In genomic region chr3:34599595-34599994, GRCh38 we compare ENCODE assay signal across 33 cellular contexts.
DNase-seq lines count a peak whose midpoint lies in the region; ATAC-seq, FAIRE-seq and TF ChIP-seq lines count a peak whose summit lies in the region.
"Had no signal": no experiment of that assay in that cellular context is flagged by ENCODE, and none has a peak within 500 bp of the region (broad histone marks: within the 10 kb centered on the region; RNA-seq: fewer than 3 reads in every experiment).

No MANE protein-coding gene starts in this region.

- TF ChIP-seq POLR2A in HepG2 (IDR thresholded peaks at IDR 0.05; ENCODE audit: insufficient read depth in 1 of 2, low read depth in 2 of 2, low read length in 2 of 2) = no peak
- TF ChIP-seq POLR2A in right lobe of liver (IDR thresholded peaks at IDR 0.05) = no peak
- no peak for TF ChIP-seq POLR2A in K562 (conservative IDR thresholded peaks at IDR 0.05)

- TF ChIP-seq CTCF in HepG2 (CRISPR knock-in tag; IDR thresholded peaks at IDR 0.05) (no peak), right lobe of liver (IDR thresholded peaks at IDR 0.05) (no peak), HEK293 (tag by site-specific recombination; IDR thresholded peaks at IDR 0.05) (no peak), K562 (IDR thresholded peaks at IDR 0.05 in 2 of 3, conservative IDR thresholded peaks at IDR 0.05 in 1 of 3; ENCODE audit: insufficient read depth in 2 of 3, low read depth in 1 of 3, low read length in 3 of 3) (no peak)

- BruUV-seq in HepG2 (replicated peaks; lab: Mats Ljungman, UMichigan) (no TSS peak), K562 (replicated peaks; lab: Mats Ljungman, UMichigan) (no TSS peak)

- POLR2A ChIA-PET in HepG2 (lab: Yijun Ruan, JAX) = no interaction called here
- POLR2A ChIA-PET in HEK293 (lab: Yijun Ruan, JAX) = no interaction called here
- POLR2A ChIA-PET in K562 (lab: Yijun Ruan, JAX) = no interaction called here

- intact Hi-C loops in HepG2 (cut with micrococcal nuclease; ENCODE audit: unreplicated experiment) = no loop called here
- intact Hi-C loops in right lobe of liver (cut with DNase I) = no loop called here
- intact Hi-C loops in K562 (cut with micrococcal nuclease) = no loop called here

- no peaks in the 10 kb centered on the region for H3K4me1 ChIP-seq in HepG2 (ENCODE audit: insufficient read depth, low read length)
- no peaks in the 10 kb centered on the region for H3K4me1 ChIP-seq in right lobe of liver
- no peaks in the 10 kb centered on the region for H3K4me1 ChIP-seq in HEK293 (ENCODE audit: control insufficient read depth, insufficient read depth, low read length)
- H3K4me1 ChIP-seq in K562 (replicated peaks in 1 of 2; ENCODE audit: control insufficient read depth in 2 of 2, insufficient read depth in 2 of 2, low read length in 2 of 2) = no peaks in the 10 kb centered on the region
- H3K4me1 ChIP-seq: A549; BE2C; BLaER1; BLaER1 treated with 17β-estradiol and CSF1 and Interleukin-3, amounts not matched to agents 10 nM and 100 nM; Caco-2 had no signal

- CTCF ChIA-PET in HepG2 (lab: Yijun Ruan, JAX; ENCODE audit: low intra/inter-chr PET ratio, low total read pairs) = no interaction called here
- CTCF ChIA-PET in HEK293 (lab: Yijun Ruan, JAX) = no interaction called here
- CTCF ChIA-PET in K562 (lab: Yijun Ruan, JAX; ENCODE audit: low intra/inter-chr PET ratio) = no interaction called here

- in situ Hi-C loops in HepG2 (cut with HindIII; ENCODE audit: extremely low pct_ligation_motif_present, low pct_unique_long_range_greater_than_20kb) (no loop called here), K562 (cut with MboI) (no loop called here)

- H3K4me3 ChIP-seq in HepG2 (replicated peaks in 1 of 3; ENCODE audit: insufficient read depth in 1 of 3, low read depth in 2 of 3, low read length in 3 of 3) (no peak overlapping the region), right lobe of liver (no peak overlapping the region), HEK293 (ENCODE audit: low read depth, low read length) (no peak overlapping the region), K562 (no peak overlapping the region)
- H3K4me3 ChIP-seq: A549; BLaER1; BLaER1 treated with 17β-estradiol and CSF1 and Interleukin-3, amounts not matched to agents 10 nM and 100 nM had no signal

- ATAC-seq in HepG2 = no peak
- ATAC-seq in right lobe of liver = no peak
- no peak for ATAC-seq in K562
- no peak for ATAC-seq in GM18498 (IDR thresholded peaks at IDR 0.05; ENCODE audit: unreplicated experiment)
- ATAC-seq: A549; CD8-positive, alpha-beta T cell had no signal

- no peak overlapping the region for H3K9ac ChIP-seq in HepG2 (ENCODE audit: insufficient read depth, low read depth, low read length)
- H3K9ac ChIP-seq in K562 (ENCODE audit: insufficient read depth in 1 of 2, low read depth in 2 of 2, low read length in 2 of 2) = no peak overlapping the region
- H3K9ac ChIP-seq: BLaER1; BLaER1 treated with 17β-estradiol and CSF1 and Interleukin-3, amounts not matched to agents 10 nM and 100 nM had no signal

- TF ChIP-seq RAD21 in HepG2 (CRISPR knock-in tag; IDR thresholded peaks at IDR 0.05) = no peak
- no peak for TF ChIP-seq RAD21 in K562 (CRISPR knock-in tag; conservative IDR thresholded peaks at IDR 0.05 in 1 of 2, IDR thresholded peaks at IDR 0.05 in 1 of 2)

- WGBS in HepG2 (ENCODE audit: low lambda C conversion rate) = 0% methylated on average over 2 of the region's 2 CpGs
- WGBS in right lobe of liver (ENCODE audit: insufficient coverage, low coverage, low lambda C conversion rate, missing lambda C conversion rate) = 46% methylated on average over 2 of the region's 2 CpGs
- WGBS in K562 (ENCODE audit: insufficient coverage, low coverage, missing lambda C conversion rate) = 0% methylated on average over 2 of the region's 2 CpGs

- peaks cover 55% of the 10 kb centered on the region for H3K9me3 ChIP-seq in HepG2 (ENCODE audit: low read length)
- H3K9me3 ChIP-seq in right lobe of liver = no peaks in the 10 kb centered on the region
- H3K9me3 ChIP-seq in HEK293 (ENCODE audit: control insufficient read depth, insufficient read depth, low read depth, low read length) = no peaks in the 10 kb centered on the region
- H3K9me3 ChIP-seq in K562 (replicated peaks; ENCODE audit: control insufficient read depth, insufficient read depth, low read depth, low read length) = no peaks in the 10 kb centered on the region; the same call in 1 of the 2 replicates
- H3K9me3 ChIP-seq: A549; BE2C; BLaER1; BLaER1 treated with 17β-estradiol and CSF1 and Interleukin-3, amounts not matched to agents 10 nM and 100 nM had no signal

- no peak for FAIRE-seq in HepG2 (lab: Jason Lieb, UNC)
- FAIRE-seq in K562 (lab: Jason Lieb, UNC) = no peak
- FAIRE-seq: A204.1, D721Med had no signal

- no peaks in the 10 kb centered on the region for H3K36me3 ChIP-seq in HepG2 (replicated peaks in 1 of 2; ENCODE audit: control insufficient read depth in 1 of 2, insufficient read depth in 2 of 2, low read length in 2 of 2)
- H3K36me3 ChIP-seq in right lobe of liver = no peaks in the 10 kb centered on the region
- no peaks in the 10 kb centered on the region for H3K36me3 ChIP-seq in HEK293 (ENCODE audit: control insufficient read depth in 2 of 2, insufficient read depth in 1 of 2, low read length in 2 of 2)
- H3K36me3 ChIP-seq in K562 (ENCODE audit: control insufficient read depth, insufficient read depth, low read length) = no peaks in the 10 kb centered on the region
- H3K36me3 ChIP-seq: BE2C; BLaER1; BLaER1 treated with 17β-estradiol and CSF1 and Interleukin-3, amounts not matched to agents 10 nM and 100 nM had no signal

- H3K79me2 ChIP-seq in HepG2 (ENCODE audit: insufficient read depth, low read length) (no peaks in the 10 kb centered on the region), K562 (ENCODE audit: control insufficient read depth, insufficient read depth, low read length) (no peaks in the 10 kb centered on the region)

- H3K9me1 ChIP-seq in K562 (ENCODE audit: control insufficient read depth, insufficient read depth, low read length) = no peaks in the 10 kb centered on the region

- DNase-seq in HepG2 (ENCODE audit: low spot score) = no peak
- no peak for DNase-seq in right lobe of liver
- no peak for DNase-seq in K562 (ENCODE audit: extremely low read depth in 1 of 4, low spot score in 3 of 4)
- no peak for DNase-seq in activated CD4-positive, alpha-beta T cell treated with anti-CD3 and anti-CD28 coated beads, Interleukin-2, amount 50 U/mL, for 1 hour
- DNase-seq: 8988T; ACHN; AML-193; BE2C; C1 segment of cervical spinal cord; Caco-2; Calu3; CD4-positive, alpha-beta memory T cell; CD4-positive, alpha-beta T cell; CD4-positive, CD25-positive, alpha-beta regulatory T cell; CD8-positive, alpha-beta memory T cell; CD8-positive, alpha-beta T cell; COR-L47; DMS 273 treated with DMSO at 0.1 percent for 48 hours; DMS153; DMS53; DMS79; DMS79 treated with DMSO at 0.1 percent for 48 hours; DND-41; EL had no signal

- H3K27me3 ChIP-seq in HepG2 (ENCODE audit: control insufficient read depth in 1 of 2, insufficient read depth in 2 of 2, low read length in 2 of 2) (no peaks in the 10 kb centered on the region), right lobe of liver (no peaks in the 10 kb centered on the region), K562 (ENCODE audit: control insufficient read depth in 2 of 2, insufficient read depth in 2 of 2, low read length in 2 of 2) (no peaks in the 10 kb centered on the region)
- H3K27me3 ChIP-seq: BE2C; BLaER1; BLaER1 treated with 17β-estradiol and CSF1 and Interleukin-3, amounts not matched to agents 10 nM and 100 nM had no signal

- H3K4me2 ChIP-seq in HepG2 (ENCODE audit: low read depth, low read length) (no peak overlapping the region), K562 (ENCODE audit: insufficient read depth, low read length) (no peak overlapping the region)
- H3K4me2 ChIP-seq: A549; BLaER1; BLaER1 treated with 17β-estradiol and CSF1 and Interleukin-3, amounts not matched to agents 10 nM and 100 nM had no signal

- H2AFZ ChIP-seq in HepG2 (ENCODE audit: low read length) = no peak overlapping the region
- H2AFZ ChIP-seq in K562 (ENCODE audit: low read depth, low read length) = no peak overlapping the region

- H3K27ac ChIP-seq in HepG2 (ENCODE audit: extremely low read length, insufficient read depth, low read length) (no peak overlapping the region), right lobe of liver (no peak overlapping the region), HEK293 (ENCODE audit: extremely low read depth, low read depth, low read length) (no peak overlapping the region), K562 (ENCODE audit: extremely low read depth, low read depth, low read length) (no peak overlapping the region)
- H3K27ac ChIP-seq: 22Rv1; A549; BLaER1; BLaER1 treated with 17β-estradiol and CSF1 and Interleukin-3, amounts not matched to agents 10 nM and 100 nM; C4-2B had no signal

- TF ChIP-seq EP300 in HepG2 (IDR thresholded peaks at IDR 0.05; ENCODE audit: low read depth in 2 of 2, low read length in 2 of 2) (no peak), HepG2 (CRISPR knock-in tag; IDR thresholded peaks at IDR 0.05; ENCODE audit: borderline replicate concordance) (no peak), K562 (IDR thresholded peaks at IDR 0.05; ENCODE audit: low read length) (no peak)

- H4K20me1 ChIP-seq in HepG2 (ENCODE audit: insufficient read depth, low read length) = no peaks in the 10 kb centered on the region
- H4K20me1 ChIP-seq in K562 (replicated peaks; ENCODE audit: control insufficient read depth, insufficient read depth, low read length) = no peaks in the 10 kb centered on the region
- H4K20me1 ChIP-seq: BLaER1; BLaER1 treated with 17β-estradiol and CSF1 and Interleukin-3, amounts not matched to agents 10 nM and 100 nM had no signal

TF ChIP-seq in HEK293, 187 proteins besides CTCF, POLR2A, EP300 and RAD21 (continues in another document):
- TF ChIP-seq OSR2 (tag by site-specific recombination; IDR thresholded peaks at IDR 0.05) = no peak

TF ChIP-seq in K562, 482 proteins besides CTCF, POLR2A, EP300 and RAD21:
- TF ChIP-seq ATF3 (IDR thresholded peaks at IDR 0.05) (peak; percentile 7; the same call in 1 of the 2 replicates), ATF3 (CRISPR knock-in tag; conservative IDR thresholded peaks at IDR 0.05) (no peak), ZNF133 (CRISPR knock-in tag; IDR thresholded peaks at IDR 0.05) (no peak)
